In the genomic region with DNA sequence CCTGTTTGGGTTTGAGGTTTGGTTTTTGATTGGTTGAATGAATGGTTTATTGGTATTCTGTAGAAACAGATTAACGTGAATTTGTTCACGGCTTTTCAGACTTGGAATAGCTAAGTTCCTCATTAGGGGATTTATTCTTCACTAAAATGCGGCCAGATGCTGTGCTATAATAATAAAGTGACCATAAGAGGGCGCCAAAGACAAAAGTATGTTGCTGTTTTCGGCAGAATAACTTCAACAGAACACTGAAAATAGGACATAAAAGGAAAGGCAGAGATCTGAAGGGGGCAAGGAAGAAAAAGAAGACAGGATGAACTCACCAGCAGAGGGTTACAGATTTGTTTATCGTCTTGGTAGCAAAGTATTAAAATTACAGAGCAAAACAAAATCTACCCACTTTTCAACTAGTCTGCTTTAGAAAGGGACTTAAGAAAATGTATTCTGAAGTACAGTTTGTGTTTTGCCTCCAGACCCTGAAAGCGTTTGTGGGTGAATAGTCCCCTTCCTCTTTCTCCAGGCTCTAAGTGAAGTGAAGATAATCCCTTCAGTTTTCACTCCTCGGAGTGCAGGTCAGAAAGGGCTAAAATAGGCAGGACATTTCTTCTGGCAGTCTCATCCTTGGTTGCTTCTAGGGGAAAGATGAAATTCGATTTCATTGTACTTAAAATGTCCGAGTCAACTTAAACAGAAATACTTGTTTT, we compare ENCODE assay signal across 8 cellular contexts.
DNase-seq lines count a peak whose midpoint lies in the region; ATAC-seq and TF ChIP-seq lines count a peak whose summit lies in the region.

No MANE protein-coding gene starts in this region.

- H3K36me3 ChIP-seq in MM.1S (replicated peaks; ENCODE audit: insufficient read depth, low read length) (no peaks in the 10 kb centered on the region), ectodermal cell (ENCODE audit: control insufficient read depth, insufficient read depth, low read length) (no peaks in the 10 kb centered on the region)

- H3K4me3 ChIP-seq in MM.1S (ENCODE audit: low read length) (no peak overlapping the region), ectodermal cell (ENCODE audit: insufficient read depth, low read depth, low read length) (no peak overlapping the region)

- H4K20me1 ChIP-seq in MM.1S (ENCODE audit: insufficient read depth, low read length) = no peaks in the 10 kb centered on the region

- H3K27ac Mint-ChIP-seq in CD4-positive, alpha-beta T cell = no peak overlapping the region

- ATAC-seq in CD4-positive, alpha-beta T cell (ENCODE audit: poor library complexity) = no peak
- peak; percentile 80 for ATAC-seq in GM18868 (IDR thresholded peaks at IDR 0.05; ENCODE audit: unreplicated experiment)
- no peak for ATAC-seq in HG02623 (IDR thresholded peaks at IDR 0.05; ENCODE audit: unreplicated experiment)
- ATAC-seq in HG03521 (IDR thresholded peaks at IDR 0.05; ENCODE audit: unreplicated experiment) = no peak

- H3K27me3 ChIP-seq in CD4-positive, alpha-beta T cell (ENCODE audit: control insufficient read depth, insufficient read depth, low read length) = peaks cover 10% of the 10 kb centered on the region
- no peaks in the 10 kb centered on the region for H3K27me3 ChIP-seq in MM.1S (replicated peaks; ENCODE audit: insufficient read depth, low read length)
- no peaks in the 10 kb centered on the region for H3K27me3 ChIP-seq in ectodermal cell (ENCODE audit: control insufficient read depth, insufficient read depth, low read length, poor library complexity, severe bottlenecking)

- no peak overlapping the region for H3K27ac ChIP-seq in CD4-positive, alpha-beta T cell (ENCODE audit: low read depth, low read length)
- H3K27ac ChIP-seq in MM.1S (ENCODE audit: low read length) (no peak overlapping the region), ectodermal cell (ENCODE audit: insufficient read depth, low read depth, low read length, poor library complexity, severe bottlenecking) (peak overlapping the region; percentile 60)

- no peaks in the 10 kb centered on the region for H3K9me3 Mint-ChIP-seq in CD4-positive, alpha-beta T cell

- H2AFZ ChIP-seq in MM.1S (ENCODE audit: low read length) = peak overlapping the region; percentile 45; the same call in 1 of the 2 replicates

- no peaks in the 10 kb centered on the region for H3K79me2 ChIP-seq in MM.1S (ENCODE audit: low read length)

- H3K9me3 ChIP-seq in CD4-positive, alpha-beta T cell (ENCODE audit: control insufficient read depth, low read length) = no peaks in the 10 kb centered on the region
- H3K9me3 ChIP-seq in MM.1S (replicated peaks; ENCODE audit: insufficient read depth, low read length) (no peaks in the 10 kb centered on the region), ectodermal cell (ENCODE audit: control insufficient read depth, low read length) (no peaks in the 10 kb centered on the region)

- POLR2A ChIA-PET in CD4-positive, alpha-beta T cell (lab: Charles Lee) = no interaction called here

- no peak for DNase-seq in CD4-positive, alpha-beta T cell
- peak; percentile 70 for DNase-seq in MM.1S
- DNase-seq in RKO (ENCODE audit: low spot score) = peak; percentile 66
- peak; percentile 57 to 70 for DNase-seq in lung microvascular endothelial cell (ENCODE audit: low read depth in 2 of 2)

- H3K9me2 ChIP-seq in MM.1S (replicated peaks; ENCODE audit: insufficient read depth, low read length) = no peaks in the 10 kb centered on the region

- no peak overlapping the region for H3K4me3 Mint-ChIP-seq in CD4-positive, alpha-beta T cell

- H3K9ac ChIP-seq in MM.1S (ENCODE audit: low read length) = no peak overlapping the region

- intact Hi-C loops in CD4-positive, alpha-beta T cell (cut with DNase I, micrococcal nuclease) = loop anchor here (1.0 to 2.0 kb wide), 3 partner anchors 841 to 866 kb away; no protein-coding TSS in a partner anchor

- H3K4me1 ChIP-seq in MM.1S (ENCODE audit: low read length) = no peaks in the 10 kb centered on the region
- peaks cover 8% of the 10 kb centered on the region for H3K4me1 ChIP-seq in ectodermal cell (ENCODE audit: control insufficient read depth, insufficient read depth, low read length)

- H3K4me1 Mint-ChIP-seq in CD4-positive, alpha-beta T cell (ENCODE audit: low read depth) = no peaks in the 10 kb centered on the region

- H3K4me2 ChIP-seq in MM.1S (ENCODE audit: low read depth, low read length) = no peak overlapping the region

- CTCF ChIA-PET in CD4-positive, alpha-beta T cell (lab: Charles Lee) = no interaction called here

- TF ChIP-seq CTCF in CD4-positive, alpha-beta T cell (IDR thresholded peaks at IDR 0.05) = peak; percentile 62
- TF ChIP-seq CTCF in MM.1S (IDR thresholded peaks at IDR 0.05; ENCODE audit: low read length) = peak; percentile 68

- no peaks in the 10 kb centered on the region for H3F3A ChIP-seq in MM.1S (ENCODE audit: insufficient read depth, low read length)

- 7 to 14% methylated on average over 8 to 9 of the region's 10 CpGs for WGBS in ectodermal cell, 2 experiments

- H3K27me3 Mint-ChIP-seq in CD4-positive, alpha-beta T cell = peaks cover 29% of the 10 kb centered on the region

- no peaks in the 10 kb centered on the region for H3K36me3 Mint-ChIP-seq in CD4-positive, alpha-beta T cell (ENCODE audit: low read depth)

Comparison
In these comparisons a context has a peak if more than half of its experiments do, and no peak if none do; other contexts are left out.
1. DNase-seq: peak in MM.1S (single experiment), RKO (single experiment) and lung microvascular endothelial cell (2 of 2); none in CD4-positive, alpha-beta T cell (0 of 10).